ENCODE assay signal across 9 cellular contexts in genomic region chr6:1388927-1389790, GRCh38. TPM values are rescaled to one million over a fixed set of nuclear protein-coding genes. Genes with fewer than 3 reads are reported as not detected.
DNase-seq lines count a peak whose midpoint lies in the region; ATAC-seq, FAIRE-seq and TF ChIP-seq lines count a peak whose summit lies in the region.
"Had no signal": no experiment of that assay in that cellular context is flagged by ENCODE, and none has a peak within 500 bp of the region (broad histone marks: within the 10 kb centered on the region; RNA-seq: fewer than 3 reads in every experiment).

TSS of gene FOXF2 (plus strand) at chr6:1389576. CDS start at chr6:1389948, 372 bp downstream.

- peak within 1 kb of the TSS; percentile 82 for H3K4me2 ChIP-seq in astrocyte (ENCODE audit: low read length)
- H3K4me2 ChIP-seq in keratinocyte (ENCODE audit: control insufficient read depth, extremely low read depth, insufficient read depth, low read depth, low read length): peak within 1 kb of the TSS; percentile 71

- H3K4me3 ChIP-seq in astrocyte (ENCODE audit: insufficient read depth, low read depth, low read length) (peak within 1 kb of the TSS; percentile 39), keratinocyte (ENCODE audit: control insufficient read depth in 2 of 3, extremely low read depth in 1 of 3, insufficient read depth in 2 of 3, low read depth in 1 of 3, low read length in 3 of 3) (peak within 1 kb of the TSS; percentile 28 to 49 (median 43)), testis (peak within 1 kb of the TSS; percentile 41 to 59)

- H3K4me1 ChIP-seq in astrocyte (ENCODE audit: insufficient read depth, low read length): peaks cover 13% of the 10 kb centered on the region
- H3K4me1 ChIP-seq in keratinocyte (ENCODE audit: control insufficient read depth, extremely low read depth, insufficient read depth, low read length): no peaks in the 10 kb centered on the region
- peaks cover 2% of the 10 kb centered on the region for H3K4me1 ChIP-seq in testis

- ATAC-seq in GM19455 (IDR thresholded peaks at IDR 0.05; ENCODE audit: unreplicated experiment) (no peak), HG02970 (IDR thresholded peaks at IDR 0.05; ENCODE audit: low FRiP score, unreplicated experiment) (no peak)

- no peak within 1 kb of the TSS for H3K27ac ChIP-seq in astrocyte (ENCODE audit: low read depth, low read length)
- H3K27ac ChIP-seq in keratinocyte (ENCODE audit: control insufficient read depth, insufficient read depth, low read length): no peak within 1 kb of the TSS
- peak within 1 kb of the TSS in 1 of 2 donors; percentile 69 for H3K27ac ChIP-seq in testis

- no peaks in the 10 kb centered on the region for H3K79me2 ChIP-seq in astrocyte (ENCODE audit: insufficient read depth, low read length)
- H3K79me2 ChIP-seq in keratinocyte (ENCODE audit: control insufficient read depth, insufficient read depth, low read length): no peaks in the 10 kb centered on the region

- H3K4me1 Mint-ChIP-seq in T-helper 2 cell treated with Interferon-gamma antibody and Interleukin-4, amounts not matched to agents 5 μg/mL and 100 μg/mL, for 36 hours (ENCODE audit: low read depth): peaks cover 12% of the 10 kb centered on the region
- H3K4me1 Mint-ChIP-seq in astrocyte (ENCODE audit: low read depth, unreplicated experiment): peaks cover 6% of the 10 kb centered on the region

- FAIRE-seq in astrocyte (lab: Jason Lieb, UNC): no peak
- no peak for FAIRE-seq in keratinocyte (lab: Jason Lieb, UNC)

- H3K27me3 Mint-ChIP-seq in T-helper 2 cell treated with Interferon-gamma antibody and Interleukin-4, amounts not matched to agents 5 μg/mL and 100 μg/mL, for 36 hours (ENCODE audit: low read depth): peaks cover 79% of the 10 kb centered on the region
- H3K27me3 Mint-ChIP-seq in astrocyte (ENCODE audit: low read depth, unreplicated experiment): peaks cover 69% of the 10 kb centered on the region

- H3K27me3 ChIP-seq in astrocyte (ENCODE audit: insufficient read depth, low read length): peaks cover 82% of the 10 kb centered on the region
- peaks cover 93% of the 10 kb centered on the region for H3K27me3 ChIP-seq in keratinocyte (ENCODE audit: control insufficient read depth, extremely low read depth, insufficient read depth, low read length)
- no peaks in the 10 kb centered on the region for H3K27me3 ChIP-seq in testis

- H3K36me3 ChIP-seq in astrocyte (ENCODE audit: insufficient read depth, low read length): no peaks in the 10 kb centered on the region
- H3K36me3 ChIP-seq in keratinocyte (ENCODE audit: control insufficient read depth in 2 of 2, extremely low read depth in 1 of 2, insufficient read depth in 2 of 2, low read length in 2 of 2): no peaks in the 10 kb centered on the region
- no peaks in the 10 kb centered on the region for H3K36me3 ChIP-seq in testis (ENCODE audit: low read depth, missing control alignments)

- peak within 1 kb of the TSS; percentile 67 for H2AFZ ChIP-seq in astrocyte (ENCODE audit: low read depth, low read length)
- peak within 1 kb of the TSS; percentile 64 for H2AFZ ChIP-seq in keratinocyte (ENCODE audit: control insufficient read depth, low read length)

- peak within 1 kb of the TSS; percentile 69 for H3K4me3 Mint-ChIP-seq in T-helper 2 cell treated with Interferon-gamma antibody and Interleukin-4, amounts not matched to agents 5 μg/mL and 100 μg/mL, for 36 hours
- peak within 1 kb of the TSS; percentile 73 for H3K4me3 Mint-ChIP-seq in astrocyte (ENCODE audit: unreplicated experiment)

- no peaks in the 10 kb centered on the region for H3K9me3 Mint-ChIP-seq in T-helper 2 cell treated with Interferon-gamma antibody and Interleukin-4, amounts not matched to agents 5 μg/mL and 100 μg/mL, for 36 hours
- peaks cover 16% of the 10 kb centered on the region for H3K9me3 Mint-ChIP-seq in astrocyte (ENCODE audit: unreplicated experiment)

- TF ChIP-seq CTCF in astrocyte (IDR thresholded peaks at IDR 0.05; ENCODE audit: insufficient read depth, low read depth, low read length) (no peak), keratinocyte (optimal IDR thresholded peaks at IDR 0.05 in 1 of 3, IDR thresholded peaks at IDR 0.05 in 1 of 3, conservative IDR thresholded peaks at IDR 0.05 in 1 of 3; ENCODE audit: extremely low read depth in 1 of 3, insufficient read depth in 2 of 3, low read length in 3 of 3) (no peak), testis (IDR thresholded peaks at IDR 0.05) (no peak)

- H3K27ac Mint-ChIP-seq in T-helper 2 cell treated with Interferon-gamma antibody and Interleukin-4, amounts not matched to agents 5 μg/mL and 100 μg/mL, for 36 hours: no peak within 1 kb of the TSS
- peak within 1 kb of the TSS; percentile 53 for H3K27ac Mint-ChIP-seq in astrocyte (ENCODE audit: unreplicated experiment)

- H4K20me1 ChIP-seq in astrocyte (ENCODE audit: insufficient read depth, low read length) (peaks cover 33% of the 10 kb centered on the region), keratinocyte (ENCODE audit: control insufficient read depth, extremely low read depth, insufficient read depth, low read length) (no peaks in the 10 kb centered on the region)

- no peak for DNase-seq in T-helper 2 cell treated with Interferon-gamma antibody and Interleukin-4, amounts not matched to agents 5 μg/mL and 100 μg/mL, for 36 hours (ENCODE audit: low spot score)
- DNase-seq in T-helper 2 cell: no peak
- DNase-seq in astrocyte (ENCODE audit: low read depth): no peak
- no peak for DNase-seq in keratinocyte (ENCODE audit: low read depth, low spot score)
- no peak for DNase-seq in testis
- DNase-seq in SIG-M5 treated with dmso at 0.1 percent for 504 hours (lab: John Stamatoyannopoulos, UW; ENCODE audit: unreplicated experiment): no peak
- DNase-seq: GF-D8 had no signal

- 2% methylated on average over 54 to 67 of the region's 84 CpGs for WGBS in testis, 2 donors

- H3K9me1 ChIP-seq in keratinocyte (ENCODE audit: control insufficient read depth, extremely low read depth, insufficient read depth, low read length): no peaks in the 10 kb centered on the region

- dilution Hi-C loops in keratinocyte (cut with MboI; ENCODE audit: extremely low pct_ligation_motif_present, low sequenced_read_pairs): no loop called here

- peaks cover 5% of the 10 kb centered on the region for H3K36me3 Mint-ChIP-seq in T-helper 2 cell treated with Interferon-gamma antibody and Interleukin-4, amounts not matched to agents 5 μg/mL and 100 μg/mL, for 36 hours (ENCODE audit: low read depth)
- H3K36me3 Mint-ChIP-seq in astrocyte (ENCODE audit: low read depth, unreplicated experiment): no peaks in the 10 kb centered on the region

- no peak for TF ChIP-seq POLR2A in testis (IDR thresholded peaks at IDR 0.05)

- intact Hi-C loops in testis (cut with DNase I; ENCODE audit: low total_unique reads): no loop called here

- H3K9ac ChIP-seq in astrocyte (ENCODE audit: low read length) (no peak within 1 kb of the TSS), keratinocyte (ENCODE audit: control insufficient read depth, extremely low read depth, insufficient read depth, low read length) (no peak within 1 kb of the TSS)

- no peaks in the 10 kb centered on the region for H3K9me3 ChIP-seq in astrocyte (ENCODE audit: insufficient read depth, low read depth, low read length)
- no peaks in the 10 kb centered on the region for H3K9me3 ChIP-seq in keratinocyte (ENCODE audit: control insufficient read depth, low read depth, low read length)
- H3K9me3 ChIP-seq in testis: no peaks in the 10 kb centered on the region

RNA-seq across cellular contexts. Expression of gene FOXF2, which starts in this region (rescaled TPM):
- total RNA-seq in astrocyte (0.46 and 0.61 TPM in 2 replicates), testis (1 to 10 TPM; 3.3 to 4.7 TPM)
- polyA plus RNA-seq in keratinocyte (0.28 to 0.68 TPM (median 0.34 TPM) in 3 replicates), testis (ENCODE audit: insufficient read depth, low read depth, low replicate concordance) (1.2 TPM)
- polyA plus RNA-seq in keratinocyte (2011; ENCODE audit: low read depth): not detected
- 0.49 and 0.51 TPM in 2 replicates for polyA plus RNA-seq in keratinocyte (2011; cell fraction: cytosol; rRNA removed)
- polyA plus RNA-seq in keratinocyte (2011; cell fraction: nucleus; rRNA removed): 0.37 and 0.67 TPM in 2 replicates
- polyA plus RNA-seq in keratinocyte (2012; ENCODE audit: low replicate concordance): 0.11 and 0.38 TPM in 2 replicates
- polyA minus RNA-seq in keratinocyte: 0.16 to 0.66 TPM in 2 of 3 replicates, not detected in the other
- polyA minus RNA-seq in keratinocyte (2011; cell fraction: cytosol; rRNA and poly(A)+ RNA removed): 1.2 TPM
- 0.21 and 0.54 TPM in 2 replicates for polyA minus RNA-seq in keratinocyte (2011; cell fraction: nucleus; rRNA and poly(A)+ RNA removed)
